8 cellular contexts compared by ENCODE assay signal in genomic region chr11:129750343-129751292, GRCh38.
A peak's percentile ranks its signal among the peaks of the same experiment; 100 is the strongest.
DNase-seq lines count a peak whose midpoint lies in the region; ATAC-seq and TF ChIP-seq lines count a peak whose summit lies in the region.

No MANE protein-coding gene starts in this region.

- ATAC-seq in HG02763 (IDR thresholded peaks at IDR 0.05; ENCODE audit: unreplicated experiment) (peak; percentile 85), body of pancreas (peak; percentile 93)

- peak overlapping the region; percentile 89 for H3K4me2 ChIP-seq in smooth muscle cell

- TF ChIP-seq CTCF in body of pancreas (IDR thresholded peaks at IDR 0.05) (peak; percentile 96 to 100 (median 99)), smooth muscle cell (IDR thresholded peaks at IDR 0.05; ENCODE audit: borderline replicate concordance, insufficient read depth, poor library complexity, severe bottlenecking) (peak; percentile 99)

- 24 to 25% methylated on average over 49 to 57 of the region's 57 CpGs for WGBS in body of pancreas, 2 donors
- WGBS in smooth muscle cell (ENCODE audit: low lambda C conversion rate): 25% methylated on average over 56 of the region's 57 CpGs

- H3K79me2 ChIP-seq in smooth muscle cell (ENCODE audit: low read depth): no peaks in the 10 kb centered on the region

- H3K27ac ChIP-seq in body of pancreas: peak overlapping the region in 1 of 4 donors; percentile 45
- no peak overlapping the region for H3K27ac ChIP-seq in iPS-20b (ENCODE audit: low read length)
- H3K27ac ChIP-seq in smooth muscle cell (ENCODE audit: low read depth): no peak overlapping the region

- H3K9ac ChIP-seq in iPS-20b (ENCODE audit: low read depth, low read length): peak overlapping the region; percentile 36; the same call in 1 of the 2 replicates
- H3K9ac ChIP-seq in smooth muscle cell (ENCODE audit: low read depth): no peak overlapping the region

- intact Hi-C loops in body of pancreas (cut with DNase I): no loop called here

- TF ChIP-seq POLR2A in body of pancreas (IDR thresholded peaks at IDR 0.05): no peak

- H3F3A ChIP-seq in smooth muscle cell (ENCODE audit: low read depth): no peaks in the 10 kb centered on the region

- H3K27me3 ChIP-seq in body of pancreas (no peaks in the 10 kb centered on the region), iPS-20b (ENCODE audit: insufficient read depth, low read length) (peaks cover 20% of the 10 kb centered on the region), smooth muscle cell (ENCODE audit: low read depth) (peaks cover 12% of the 10 kb centered on the region)

- no peaks in the 10 kb centered on the region for H4K20me1 ChIP-seq in smooth muscle cell (ENCODE audit: low read depth)

- H3K4me3 ChIP-seq in body of pancreas: no peak overlapping the region
- peak overlapping the region; percentile 60 for H3K4me3 ChIP-seq in iPS-20b (ENCODE audit: low read length)
- H3K4me3 ChIP-seq in smooth muscle cell: peak overlapping the region; percentile 37

- peak; percentile 1 for DNase-seq in NCI-H1694 treated with DMSO at 0.1 percent for 48 hours (lab: John Stamatoyannopoulos, UW)
- DNase-seq in NCI-H1694 (lab: John Stamatoyannopoulos, UW): no peak
- peak; percentile 71 for DNase-seq in NCI-H146 (lab: John Stamatoyannopoulos, UW)
- peak; percentile 73 for DNase-seq in UCSD-AML1 (lab: John Stamatoyannopoulos, UW; ENCODE audit: unreplicated experiment)
- DNase-seq in body of pancreas: peak; percentile 78 to 85 (median 80)
- peak; percentile 29 for DNase-seq in smooth muscle cell (lab: John Stamatoyannopoulos, UW; ENCODE audit: unreplicated experiment)

- H3K4me1 ChIP-seq in body of pancreas (peaks cover 7% of the 10 kb centered on the region), iPS-20b (ENCODE audit: insufficient read depth, low read length) (no peaks in the 10 kb centered on the region), smooth muscle cell (ENCODE audit: low read depth) (no peaks in the 10 kb centered on the region)

- H2AFZ ChIP-seq in smooth muscle cell (ENCODE audit: low read depth): peak overlapping the region; percentile 91

- H3K9me3 ChIP-seq in body of pancreas: no peaks in the 10 kb centered on the region
- H3K9me3 ChIP-seq in iPS-20b (ENCODE audit: insufficient read depth, low read depth, low read length): peaks cover 4% of the 10 kb centered on the region
- H3K9me3 ChIP-seq in smooth muscle cell (replicated peaks; ENCODE audit: low read depth): no peaks in the 10 kb centered on the region

- H3K36me3 ChIP-seq in body of pancreas (replicated peaks in 1 of 2; ENCODE audit: insufficient read depth in 1 of 2, low read depth in 2 of 2) (no peaks in the 10 kb centered on the region), iPS-20b (ENCODE audit: insufficient read depth, low read depth, low read length) (no peaks in the 10 kb centered on the region), smooth muscle cell (ENCODE audit: low read depth) (no peaks in the 10 kb centered on the region)

Comparison
In these comparisons a context has a peak if more than half of its experiments do, and no peak if none do; other contexts are left out.
1. H3K4me3 ChIP-seq: peak in iPS-20b (single experiment) and smooth muscle cell (single experiment); none in body of pancreas (0 of 2).